18 cellular contexts compared by ENCODE assay signal in the genomic region with DNA sequence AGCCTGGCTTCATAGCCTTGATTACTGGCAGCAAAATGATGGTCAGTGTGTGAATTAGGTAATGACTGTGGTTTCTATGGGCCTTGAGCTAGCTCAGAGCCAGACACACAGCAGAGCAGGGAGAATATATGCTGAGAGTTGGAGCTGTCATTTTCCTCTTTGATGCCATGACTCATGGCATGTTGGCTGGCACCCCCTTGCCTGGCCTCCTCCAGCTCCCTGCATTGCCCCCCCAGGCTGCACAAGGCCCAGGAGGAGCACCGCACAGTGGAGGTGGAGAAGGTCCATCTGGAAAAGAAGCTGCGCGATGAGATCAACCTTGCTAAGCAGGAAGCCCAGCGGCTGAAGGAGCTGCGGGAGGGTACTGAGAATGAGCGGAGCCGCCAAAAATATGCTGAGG.
"Had no signal": no experiment of that assay in that cellular context is flagged by ENCODE, and none has a peak within 500 bp of the region (broad histone marks: within the 10 kb centered on the region; RNA-seq: fewer than 3 reads in every experiment).

No MANE protein-coding gene starts in this region.

- H3K4me3 Mint-ChIP-seq: activated B cell treated with CpG ODN at 0.5 μM for 24 hours; activated naive CD4-positive, alpha-beta T cell treated with anti-CD3 and anti-CD28 coated beads for 36 hours; activated T-helper 1 cell treated with anti-CD3 and anti-CD28 coated beads, Interleukin-12 subunit alpha, Interleukin-12 subunit beta, Interleukin-2, Interleukin-4 antibody, amounts not matched to agents 30 ng/mL and 10 ng/mL and 1 ng/mL, durations not matched to agents 14 hours and 24 hours and 36 hours; natural killer cell treated with Interleukin-12 subunit alpha and Interleukin-12 subunit beta and Interleukin-15 and Interleukin-18, amount 100 ng/mL, for 72 hours had no signal

- H3K9me3 Mint-ChIP-seq: activated B cell treated with CpG ODN at 0.5 μM for 24 hours; activated naive CD4-positive, alpha-beta T cell treated with anti-CD3 and anti-CD28 coated beads for 36 hours; activated T-helper 1 cell treated with anti-CD3 and anti-CD28 coated beads, Interleukin-12 subunit alpha, Interleukin-12 subunit beta, Interleukin-2, Interleukin-4 antibody, amounts not matched to agents 30 ng/mL and 10 ng/mL and 1 ng/mL, durations not matched to agents 14 hours and 24 hours and 36 hours; natural killer cell treated with Interleukin-12 subunit alpha and Interleukin-12 subunit beta and Interleukin-15 and Interleukin-18, amount 100 ng/mL, for 72 hours had no signal

- H3K27ac ChIP-seq: left ventricle myocardium inferior, tibial artery had no signal

- FAIRE-seq: small intestine had no signal

- H3K27me3 ChIP-seq: tibial artery had no signal

- H3K27me3 Mint-ChIP-seq: activated B cell treated with CpG ODN at 0.5 μM for 24 hours; natural killer cell treated with Interleukin-12 subunit alpha and Interleukin-12 subunit beta and Interleukin-15 and Interleukin-18, amount 100 ng/mL, for 72 hours had no signal

- H3K9me3 ChIP-seq: left ventricle myocardium inferior, tibial artery had no signal

- ATAC-seq: natural killer cell treated with Interleukin-12 subunit alpha and Interleukin-12 subunit beta and Interleukin-15 and Interleukin-18, amount 100 ng/mL, for 72 hours had no signal

- DNase-seq: activated B cell treated with CpG ODN at 0.5 μM for 24 hours; activated CD4-positive, alpha-beta T cell treated with anti-CD3 and anti-CD28 coated beads for 48 hours; activated CD8-positive, alpha-beta memory T cell treated with anti-CD3 and anti-CD28 coated beads, Interleukin-2, amount 50 U/mL, for 48 hours; activated naive CD4-positive, alpha-beta T cell treated with anti-CD3 and anti-CD28 coated beads for 36 hours; erythroblast; hippocampal formation; left ventricle myocardium inferior; mesenchymal stem cell; right cardiac atrium; SIG-M5; small intestine; stimulated activated CD4-positive, alpha-beta T cell treated with anti-CD3 and anti-CD28 coated beads, Interleukin-4, amount 100 ng/mL, for 24 hours; stimulated activated naive CD4-positive, alpha-beta T cell; T-helper 2 cell; tibial artery had no signal

- H3K27ac Mint-ChIP-seq: activated B cell treated with CpG ODN at 0.5 μM for 24 hours; activated naive CD4-positive, alpha-beta T cell treated with anti-CD3 and anti-CD28 coated beads for 36 hours; activated T-helper 1 cell treated with anti-CD3 and anti-CD28 coated beads, Interleukin-12 subunit alpha, Interleukin-12 subunit beta, Interleukin-2, Interleukin-4 antibody, amounts not matched to agents 30 ng/mL and 10 ng/mL and 1 ng/mL, durations not matched to agents 14 hours and 24 hours and 36 hours; progenitor cell of endocrine pancreas had no signal

- H3K4me3 ChIP-seq: left ventricle myocardium inferior, tibial artery had no signal
